1 cellular context compared by ENCODE assay signal in the genomic region with DNA sequence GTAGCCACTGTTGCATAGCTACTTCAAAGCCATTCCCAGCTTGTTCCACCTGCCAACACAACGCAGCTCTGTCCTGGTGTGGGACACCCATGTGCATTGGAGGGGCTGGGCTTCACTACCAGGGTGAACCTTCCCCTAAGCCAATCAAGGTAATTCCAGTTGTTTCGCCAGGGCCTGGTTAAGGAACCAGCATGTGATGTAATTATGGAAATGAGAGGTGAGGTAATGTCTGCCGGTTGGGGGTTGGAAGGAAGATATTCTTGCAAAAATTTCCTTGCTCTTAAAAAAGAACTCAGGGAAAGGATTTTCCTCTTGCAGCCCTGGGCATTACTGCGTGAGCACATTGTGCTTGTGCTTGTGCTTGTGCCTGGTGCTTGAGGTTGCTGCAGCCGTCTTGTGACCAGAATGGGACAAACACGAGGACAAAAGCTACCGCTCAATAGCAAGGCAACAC.
TF ChIP-seq lines count a peak whose summit lies in the region.

No MANE protein-coding gene starts in this region.

TF ChIP-seq in HEK293, 187 proteins besides CTCF, POLR2A, EP300 and RAD21 (continued from another document):
- TF ChIP-seq, protein P1, sequence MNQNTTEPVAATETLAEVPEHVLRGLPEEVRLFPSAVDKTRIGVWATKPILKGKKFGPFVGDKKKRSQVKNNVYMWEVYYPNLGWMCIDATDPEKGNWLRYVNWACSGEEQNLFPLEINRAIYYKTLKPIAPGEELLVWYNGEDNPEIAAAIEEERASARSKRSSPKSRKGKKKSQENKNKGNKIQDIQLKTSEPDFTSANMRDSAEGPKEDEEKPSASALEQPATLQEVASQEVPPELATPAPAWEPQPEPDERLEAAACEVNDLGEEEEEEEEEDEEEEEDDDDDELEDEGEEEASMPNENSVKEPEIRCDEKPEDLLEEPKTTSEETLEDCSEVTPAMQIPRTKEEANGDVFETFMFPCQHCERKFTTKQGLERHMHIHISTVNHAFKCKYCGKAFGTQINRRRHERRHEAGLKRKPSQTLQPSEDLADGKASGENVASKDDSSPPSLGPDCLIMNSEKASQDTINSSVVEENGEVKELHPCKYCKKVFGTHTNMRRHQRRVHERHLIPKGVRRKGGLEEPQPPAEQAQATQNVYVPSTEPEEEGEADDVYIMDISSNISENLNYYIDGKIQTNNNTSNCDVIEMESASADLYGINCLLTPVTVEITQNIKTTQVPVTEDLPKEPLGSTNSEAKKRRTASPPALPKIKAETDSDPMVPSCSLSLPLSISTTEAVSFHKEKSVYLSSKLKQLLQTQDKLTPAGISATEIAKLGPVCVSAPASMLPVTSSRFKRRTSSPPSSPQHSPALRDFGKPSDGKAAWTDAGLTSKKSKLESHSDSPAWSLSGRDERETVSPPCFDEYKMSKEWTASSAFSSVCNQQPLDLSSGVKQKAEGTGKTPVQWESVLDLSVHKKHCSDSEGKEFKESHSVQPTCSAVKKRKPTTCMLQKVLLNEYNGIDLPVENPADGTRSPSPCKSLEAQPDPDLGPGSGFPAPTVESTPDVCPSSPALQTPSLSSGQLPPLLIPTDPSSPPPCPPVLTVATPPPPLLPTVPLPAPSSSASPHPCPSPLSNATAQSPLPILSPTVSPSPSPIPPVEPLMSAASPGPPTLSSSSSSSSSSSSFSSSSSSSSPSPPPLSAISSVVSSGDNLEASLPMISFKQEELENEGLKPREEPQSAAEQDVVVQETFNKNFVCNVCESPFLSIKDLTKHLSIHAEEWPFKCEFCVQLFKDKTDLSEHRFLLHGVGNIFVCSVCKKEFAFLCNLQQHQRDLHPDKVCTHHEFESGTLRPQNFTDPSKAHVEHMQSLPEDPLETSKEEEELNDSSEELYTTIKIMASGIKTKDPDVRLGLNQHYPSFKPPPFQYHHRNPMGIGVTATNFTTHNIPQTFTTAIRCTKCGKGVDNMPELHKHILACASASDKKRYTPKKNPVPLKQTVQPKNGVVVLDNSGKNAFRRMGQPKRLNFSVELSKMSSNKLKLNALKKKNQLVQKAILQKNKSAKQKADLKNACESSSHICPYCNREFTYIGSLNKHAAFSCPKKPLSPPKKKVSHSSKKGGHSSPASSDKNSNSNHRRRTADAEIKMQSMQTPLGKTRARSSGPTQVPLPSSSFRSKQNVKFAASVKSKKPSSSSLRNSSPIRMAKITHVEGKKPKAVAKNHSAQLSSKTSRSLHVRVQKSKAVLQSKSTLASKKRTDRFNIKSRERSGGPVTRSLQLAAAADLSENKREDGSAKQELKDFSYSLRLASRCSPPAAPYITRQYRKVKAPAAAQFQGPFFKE (tag by site-specific recombination; IDR thresholded peaks at IDR 0.05; ENCODE audit: borderline replicate concordance), result no peak
